Comparison of ENCODE assay signal across 8 cellular contexts in the genomic region with DNA sequence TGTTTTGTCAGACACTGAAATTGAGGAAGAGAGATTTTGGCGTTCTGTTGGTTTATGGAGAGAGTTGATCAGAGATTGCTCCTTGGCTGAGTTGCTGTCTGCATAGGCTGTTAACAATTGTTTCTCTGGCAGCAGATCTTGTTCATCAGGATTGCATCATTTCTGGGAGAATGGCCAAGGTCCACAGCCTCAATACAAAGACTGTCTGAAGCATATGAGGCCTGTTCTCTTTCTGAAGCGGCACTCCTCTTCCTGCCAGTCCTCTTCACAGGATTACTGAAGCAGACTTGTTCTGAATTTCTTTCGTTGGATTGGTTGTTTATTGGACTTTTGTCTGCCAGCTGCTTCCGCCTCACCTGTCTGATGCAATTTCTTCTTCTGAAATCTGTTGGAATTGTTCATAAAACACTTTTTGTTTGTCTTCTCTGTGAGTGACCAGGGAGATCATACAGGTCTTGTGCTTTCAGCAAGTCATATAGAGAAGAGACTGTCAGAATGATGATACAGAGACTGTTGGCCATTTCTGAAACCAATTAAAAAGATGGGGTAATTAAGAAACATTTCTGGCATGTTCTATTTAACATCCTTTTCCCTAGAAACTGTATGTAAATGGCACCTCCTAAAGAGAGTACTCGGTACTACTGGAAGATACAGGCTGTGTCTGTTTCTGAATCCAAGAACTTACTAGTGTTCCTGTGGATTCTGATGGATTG. TPM values are rescaled to one million over a fixed set of nuclear protein-coding genes. Genes with fewer than 3 reads are reported as not detected.
A peak's percentile ranks its signal among the peaks of the same experiment; 100 is the strongest.
DNase-seq lines count a peak whose midpoint lies in the region; ATAC-seq lines count a peak whose summit lies in the region.

No MANE protein-coding gene starts in this region.

- H3K4me1 Mint-ChIP-seq in activated naive CD4-positive, alpha-beta T cell treated with anti-CD3 and anti-CD28 coated beads, Interleukin-2, amount 50 U/mL, for 24 hours: peaks cover 55% of the 10 kb centered on the region
- peaks cover 32% of the 10 kb centered on the region for H3K4me1 Mint-ChIP-seq in T-helper 17 cell

- peaks cover 33% of the 10 kb centered on the region for H3K4me1 ChIP-seq in endocrine pancreas (ENCODE audit: control insufficient read depth, insufficient read depth, low read length)

- peak overlapping the region; percentile 2 for H3K9ac ChIP-seq in endocrine pancreas (ENCODE audit: control insufficient read depth, insufficient read depth, low read length)

- peak overlapping the region; percentile 13 for H3K4me3 Mint-ChIP-seq in activated naive CD4-positive, alpha-beta T cell treated with anti-CD3 and anti-CD28 coated beads, Interleukin-2, amount 50 U/mL, for 24 hours
- H3K4me3 Mint-ChIP-seq in T-helper 17 cell: no peak overlapping the region

- peak overlapping the region; percentile 87 for H3K27ac ChIP-seq in temporal lobe (ENCODE audit: low read depth, low read length)

- H3K36me3 ChIP-seq in endocrine pancreas (ENCODE audit: control insufficient read depth, insufficient read depth, low read length): peaks cover 4% of the 10 kb centered on the region

- H3K4me3 ChIP-seq in endocrine pancreas (ENCODE audit: control insufficient read depth, insufficient read depth, low read length): peak overlapping the region; percentile 17

- ATAC-seq in T-helper 17 cell: peak; percentile 88
- ATAC-seq in HG03342 (IDR thresholded peaks at IDR 0.05; ENCODE audit: unreplicated experiment): no peak

- peaks cover 4% of the 10 kb centered on the region for H3K36me3 Mint-ChIP-seq in activated naive CD4-positive, alpha-beta T cell treated with anti-CD3 and anti-CD28 coated beads, Interleukin-2, amount 50 U/mL, for 24 hours
- H3K36me3 Mint-ChIP-seq in T-helper 17 cell (ENCODE audit: low read depth): peaks cover 2% of the 10 kb centered on the region

- no peaks in the 10 kb centered on the region for H3K27me3 ChIP-seq in endocrine pancreas (ENCODE audit: control insufficient read depth, insufficient read depth, low read length)

- H3K27ac Mint-ChIP-seq in activated naive CD4-positive, alpha-beta T cell treated with anti-CD3 and anti-CD28 coated beads, Interleukin-2, amount 50 U/mL, for 24 hours: peak overlapping the region; percentile 93
- peak overlapping the region; percentile 89 for H3K27ac Mint-ChIP-seq in T-helper 17 cell

- no peak for DNase-seq in activated naive CD4-positive, alpha-beta T cell treated with anti-CD3 and anti-CD28 coated beads, Interleukin-2, amount 50 U/mL, for 16 hours
- DNase-seq in NCI-H1417 (lab: John Stamatoyannopoulos, UW) (peak; percentile 61 to 91 (median 67)), T-helper 17 cell (no peak), lung microvascular endothelial cell (ENCODE audit: low read depth in 2 of 2) (peak; percentile 93 to 97)

- H3K9me3 Mint-ChIP-seq in activated naive CD4-positive, alpha-beta T cell treated with anti-CD3 and anti-CD28 coated beads, Interleukin-2, amount 50 U/mL, for 24 hours: no peaks in the 10 kb centered on the region

- H3K9me3 ChIP-seq in T-helper 17 cell (ENCODE audit: control insufficient read depth, low read length, poor library complexity, severe bottlenecking) (no peaks in the 10 kb centered on the region), endocrine pancreas (ENCODE audit: control insufficient read depth, low read length) (no peaks in the 10 kb centered on the region)

- H3K27me3 Mint-ChIP-seq in activated naive CD4-positive, alpha-beta T cell treated with anti-CD3 and anti-CD28 coated beads, Interleukin-2, amount 50 U/mL, for 24 hours: no peaks in the 10 kb centered on the region
- H3K27me3 Mint-ChIP-seq in T-helper 17 cell: no peaks in the 10 kb centered on the region

RNA-seq across cellular contexts. Expression of gene SETD5, which starts 25.5 kb away (rescaled TPM):
- 100 to 1,000 TPM; 103 to 105 TPM for total RNA-seq in T-helper 17 cell
- 23.5 and 35.9 TPM in 2 replicates for total RNA-seq in lung microvascular endothelial cell
- 50.2 TPM for total RNA-seq in temporal lobe

Comparison
In these comparisons a context has a peak if more than half of its experiments do, and no peak if none do; other contexts are left out.
1. DNase-seq: peak in NCI-H1417 (3 of 3) and lung microvascular endothelial cell (2 of 2); none in activated naive CD4-positive, alpha-beta T cell treated with anti-CD3 and anti-CD28 coated beads, Interleukin-2, amount 50 U/mL, for 16 hours (single experiment) and T-helper 17 cell (0 of 3).